12 cellular contexts compared by ENCODE assay signal in the genomic region with DNA sequence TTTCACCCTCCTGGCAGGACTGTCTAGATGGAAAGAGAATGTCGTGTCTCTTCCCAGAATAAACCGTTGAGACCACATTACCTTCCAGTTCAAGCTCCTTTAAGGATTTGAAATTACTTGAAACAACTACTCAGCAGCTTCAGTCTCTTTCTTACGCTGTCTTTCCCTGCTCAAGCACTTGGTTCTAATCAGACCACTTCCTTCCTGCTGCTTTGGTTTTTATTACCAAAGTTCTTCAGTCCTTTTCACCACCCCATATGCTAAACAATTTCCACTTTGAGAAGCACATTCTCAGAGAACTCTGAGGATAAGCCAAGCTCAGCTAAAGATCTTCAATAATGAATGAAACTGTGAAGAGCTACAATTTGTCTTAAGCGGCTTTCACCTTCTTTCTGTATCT.
DNase-seq lines count a peak whose midpoint lies in the region; ATAC-seq and TF ChIP-seq lines count a peak whose summit lies in the region.
"Had no signal": no experiment of that assay in that cellular context is flagged by ENCODE, and none has a peak within 500 bp of the region (broad histone marks: within the 10 kb centered on the region; RNA-seq: fewer than 3 reads in every experiment).

No MANE protein-coding gene starts in this region.

- H3K9me2 ChIP-seq in MM.1S (replicated peaks; ENCODE audit: insufficient read depth, low read length), result no peaks in the 10 kb centered on the region

- peaks cover 41% of the 10 kb centered on the region for H3K4me1 Mint-ChIP-seq in activated naive CD8-positive, alpha-beta T cell treated with anti-CD3 and anti-CD28 coated beads, Interleukin-2, amount 50 U/mL, for 24 hours
- H3K4me1 Mint-ChIP-seq in natural killer cell, result peaks cover 41 to 42% of the 10 kb centered on the region in 2 donors

- intact Hi-C loops in natural killer cell (cut with micrococcal nuclease), result no loop called here

- no peaks in the 10 kb centered on the region for H3K27me3 Mint-ChIP-seq in activated naive CD8-positive, alpha-beta T cell treated with anti-CD3 and anti-CD28 coated beads, Interleukin-2, amount 50 U/mL, for 24 hours
- no peaks in the 10 kb centered on the region for H3K27me3 Mint-ChIP-seq in natural killer cell (ENCODE audit: low read depth in 2 of 2)

- no peaks in the 10 kb centered on the region for H3K36me3 ChIP-seq in MM.1S (replicated peaks; ENCODE audit: insufficient read depth, low read length)
- H3K36me3 ChIP-seq: uterus had no signal

- H3K27me3 ChIP-seq in MM.1S (replicated peaks; ENCODE audit: insufficient read depth, low read length), result no peaks in the 10 kb centered on the region
- H3K27me3 ChIP-seq: uterus had no signal

- H2AFZ ChIP-seq in MM.1S (ENCODE audit: low read length), result no peak overlapping the region

- H4K20me1 ChIP-seq in MM.1S (ENCODE audit: insufficient read depth, low read length), result no peaks in the 10 kb centered on the region

- H3F3A ChIP-seq in MM.1S (ENCODE audit: insufficient read depth, low read length), result no peaks in the 10 kb centered on the region

- ATAC-seq in activated naive CD8-positive, alpha-beta T cell treated with anti-CD3 and anti-CD28 coated beads, Interleukin-2, amount 50 U/mL, for 24 hours, result peak; percentile 87
- ATAC-seq in natural killer cell (peak; percentile 69 to 92 (median 74)), GM21447 (IDR thresholded peaks at IDR 0.05; ENCODE audit: unreplicated experiment) (no peak), HG02798 (IDR thresholded peaks at IDR 0.05; ENCODE audit: poor library complexity, unreplicated experiment) (no peak)
- ATAC-seq: left ventricle myocardium superior had no signal

- H3K36me3 Mint-ChIP-seq in activated naive CD8-positive, alpha-beta T cell treated with anti-CD3 and anti-CD28 coated beads, Interleukin-2, amount 50 U/mL, for 24 hours (ENCODE audit: low read depth), result peaks cover 1% of the 10 kb centered on the region
- H3K36me3 Mint-ChIP-seq in natural killer cell, result no peaks in the 10 kb centered on the region

- H3K4me3 Mint-ChIP-seq in activated naive CD8-positive, alpha-beta T cell treated with anti-CD3 and anti-CD28 coated beads, Interleukin-2, amount 50 U/mL, for 24 hours, result peak overlapping the region; percentile 34
- peak overlapping the region; percentile 84 for H3K4me3 Mint-ChIP-seq in natural killer cell

- POLR2A ChIA-PET in GM10248 (lab: Yijun Ruan, JAX), result no interaction called here

- TF ChIP-seq CTCF in GM10248 (IDR thresholded peaks at IDR 0.05; ENCODE audit: control extremely low read depth, extremely low read depth, low read depth, missing control alignments) (no peak), MM.1S (IDR thresholded peaks at IDR 0.05; ENCODE audit: low read length) (no peak), natural killer cell (IDR thresholded peaks at IDR 0.05) (no peak)

- H3K4me3 ChIP-seq in MM.1S (ENCODE audit: low read length), result no peak overlapping the region
- H3K4me3 ChIP-seq: uterus had no signal

- no peaks in the 10 kb centered on the region for H3K9me3 Mint-ChIP-seq in activated naive CD8-positive, alpha-beta T cell treated with anti-CD3 and anti-CD28 coated beads, Interleukin-2, amount 50 U/mL, for 24 hours
- no peaks in the 10 kb centered on the region for H3K9me3 Mint-ChIP-seq in natural killer cell

- H3K4me2 ChIP-seq in MM.1S (ENCODE audit: low read depth, low read length), result no peak overlapping the region

- no peaks in the 10 kb centered on the region for H3K4me1 ChIP-seq in MM.1S (ENCODE audit: low read length)
- H3K4me1 ChIP-seq: uterus had no signal

- peak overlapping the region; percentile 79 for H3K27ac Mint-ChIP-seq in activated naive CD8-positive, alpha-beta T cell treated with anti-CD3 and anti-CD28 coated beads, Interleukin-2, amount 50 U/mL, for 24 hours
- H3K27ac Mint-ChIP-seq in natural killer cell, result peak overlapping the region; percentile 86 to 88

- H3K9ac ChIP-seq in MM.1S (ENCODE audit: low read length), result no peak overlapping the region

- CTCF ChIA-PET in GM10248 (lab: Yijun Ruan, JAX), result interaction anchor here (0.8 to 1.3 kb wide), 2 partner anchors 25 to 27 kb away, joined by 3 read pairs; no protein-coding TSS in a partner anchor

- H3K79me2 ChIP-seq in MM.1S (ENCODE audit: low read length), result no peaks in the 10 kb centered on the region

- no peaks in the 10 kb centered on the region for H3K9me3 ChIP-seq in MM.1S (replicated peaks; ENCODE audit: insufficient read depth, low read length)
- H3K9me3 ChIP-seq: uterus had no signal

- no peak overlapping the region for H3K27ac ChIP-seq in MM.1S (ENCODE audit: low read length)
- H3K27ac ChIP-seq: uterus had no signal

- DNase-seq in GM10248 (ENCODE audit: extremely low spot score) (peak; percentile 25), MM.1S (peak; percentile 26), natural killer cell (no peak), NCI-H2081 (lab: John Stamatoyannopoulos, UW) (no peak)
- DNase-seq in activated naive CD8-positive, alpha-beta T cell treated with anti-CD3 and anti-CD28 coated beads, Interleukin-2, amount 50 U/mL, for 24 hours, result no peak
- DNase-seq: activated CD4-positive, CD25-positive, alpha-beta regulatory T cell; aorta; left ventricle myocardium superior; NCI-H1436; uterus had no signal

Comparison
In these comparisons a context has a peak if more than half of its experiments do, and no peak if none do; other contexts are left out.
1. DNase-seq: peak in GM10248 (single experiment) and MM.1S (single experiment); none in activated naive CD8-positive, alpha-beta T cell treated with anti-CD3 and anti-CD28 coated beads, Interleukin-2, amount 50 U/mL, for 24 hours (single experiment), natural killer cell (single experiment) and NCI-H2081 (0 of 2).
2. ATAC-seq: peak in activated naive CD8-positive, alpha-beta T cell treated with anti-CD3 and anti-CD28 coated beads, Interleukin-2, amount 50 U/mL, for 24 hours (single experiment) and natural killer cell (3 of 3); none in GM21447 (single experiment) and HG02798 (single experiment).